In the genomic region with DNA sequence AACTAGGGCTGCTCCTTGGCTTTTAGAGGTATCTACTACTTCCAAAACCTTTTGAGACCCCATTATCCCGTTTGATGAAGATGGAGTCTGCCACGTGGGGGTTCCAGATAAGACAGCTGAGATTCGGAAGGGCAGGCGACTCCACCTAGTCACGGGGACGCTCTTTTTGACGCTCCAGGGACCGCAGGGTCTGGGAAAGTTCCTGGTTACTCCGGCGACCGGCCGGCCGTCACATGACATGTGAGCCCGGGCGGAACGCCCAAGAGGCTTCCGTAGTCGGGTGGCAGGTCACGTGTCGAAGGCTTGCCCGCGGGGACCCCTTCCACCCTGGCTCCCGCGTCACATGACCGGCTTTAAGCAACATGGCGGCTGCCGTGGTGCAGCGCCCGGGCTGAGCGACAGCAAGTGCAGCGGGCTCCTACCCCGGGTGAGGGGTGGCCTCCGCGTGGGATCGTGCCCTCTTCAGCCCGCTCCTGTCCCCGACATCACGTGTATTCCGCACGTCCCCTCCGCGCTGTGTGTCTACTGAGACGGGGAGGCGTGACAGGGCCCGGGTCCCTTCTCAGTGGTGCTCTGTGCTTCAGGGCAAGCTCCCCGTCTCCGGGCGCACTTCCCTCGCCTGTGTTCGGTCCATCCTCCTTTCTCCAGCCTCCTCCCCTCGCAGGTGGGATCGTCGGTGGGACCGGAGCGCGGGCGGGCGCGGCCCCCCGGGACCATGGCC, we compare ENCODE assay signal across 8 cellular contexts. TPM values are rescaled to one million over a fixed set of nuclear protein-coding genes. Genes with fewer than 3 reads are reported as not detected.
A peak's percentile ranks its signal among the peaks of the same experiment; 100 is the strongest.
DNase-seq lines count a peak whose midpoint lies in the region; ATAC-seq and TF ChIP-seq lines count a peak whose summit lies in the region.

A gene with protein sequence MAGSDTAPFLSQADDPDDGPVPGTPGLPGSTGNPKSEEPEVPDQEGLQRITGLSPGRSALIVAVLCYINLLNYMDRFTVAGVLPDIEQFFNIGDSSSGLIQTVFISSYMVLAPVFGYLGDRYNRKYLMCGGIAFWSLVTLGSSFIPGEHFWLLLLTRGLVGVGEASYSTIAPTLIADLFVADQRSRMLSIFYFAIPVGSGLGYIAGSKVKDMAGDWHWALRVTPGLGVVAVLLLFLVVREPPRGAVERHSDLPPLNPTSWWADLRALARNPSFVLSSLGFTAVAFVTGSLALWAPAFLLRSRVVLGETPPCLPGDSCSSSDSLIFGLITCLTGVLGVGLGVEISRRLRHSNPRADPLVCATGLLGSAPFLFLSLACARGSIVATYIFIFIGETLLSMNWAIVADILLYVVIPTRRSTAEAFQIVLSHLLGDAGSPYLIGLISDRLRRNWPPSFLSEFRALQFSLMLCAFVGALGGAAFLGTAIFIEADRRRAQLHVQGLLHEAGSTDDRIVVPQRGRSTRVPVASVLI (plus strand): TSS at position 342 of the 721 bp plus-strand sequence. CDS start 374 bp downstream, at position 716.

- no peaks in the 10 kb centered on the region for H3K9me3 Mint-ChIP-seq in activated CD4-positive, alpha-beta T cell treated with anti-CD3 and anti-CD28 coated beads for 36 hours (ENCODE audit: low read depth)

- H3K27ac ChIP-seq in cingulate gyrus (ENCODE audit: low read depth, low read length): peak within 1 kb of the TSS; percentile 95

- peak; percentile 83 for TF ChIP-seq POLR2A in GM19193 (IDR thresholded peaks at IDR 0.05; ENCODE audit: extremely low read depth, insufficient read depth, insufficient read length)

- H3K4me3 ChIP-seq in AG10803 (ENCODE audit: low read length): peak within 1 kb of the TSS; percentile 99

- peak; percentile 86 for ATAC-seq in HG03439 (IDR thresholded peaks at IDR 0.05; ENCODE audit: unreplicated experiment)
- peak; percentile 94 for ATAC-seq in activated CD4-positive, alpha-beta T cell treated with anti-CD3 and anti-CD28 coated beads for 36 hours

- intact Hi-C loops in activated CD4-positive, alpha-beta T cell treated with anti-CD3 and anti-CD28 coated beads for 36 hours (cut with DNase I, micrococcal nuclease): loop anchor here (1.0 to 5.0 kb wide), 6 partner anchors 16 to 482 kb away; a partner anchor contains a TSS

- no peaks in the 10 kb centered on the region for H3K27me3 Mint-ChIP-seq in activated CD4-positive, alpha-beta T cell treated with anti-CD3 and anti-CD28 coated beads for 36 hours

- H3K36me3 Mint-ChIP-seq in activated CD4-positive, alpha-beta T cell treated with anti-CD3 and anti-CD28 coated beads for 36 hours (ENCODE audit: low read depth): peaks cover 4% of the 10 kb centered on the region

- DNase-seq in AG10803 (ENCODE audit: low read depth) (peak; percentile 96), NCI-H524 (lab: John Stamatoyannopoulos, UW) (peak; percentile 97 to 99), kidney glomerular epithelial cell (lab: John Stamatoyannopoulos, UW) (peak; percentile 80)
- peak; percentile 98 for DNase-seq in activated CD4-positive, alpha-beta T cell treated with anti-CD3 and anti-CD28 coated beads for 36 hours
- peak; percentile 78 to 79 for DNase-seq in stimulated activated CD4-positive, alpha-beta T cell treated with anti-CD3 and anti-CD28 coated beads, Interleukin-1b, Interleukin-23, amount 100 ng/mL, for 1 hour (ENCODE audit: low read depth in 2 of 2)

- CTCF ChIA-PET in activated CD4-positive, alpha-beta T cell treated with anti-CD3 and anti-CD28 coated beads for 36 hours (lab: Charles Lee): interaction anchor here (0.7 to 1.6 kb wide), 8 partner anchors 19 to 100 kb away, joined by 3 to 7 read pairs (median 4); no protein-coding TSS in a partner anchor

- POLR2A ChIA-PET in activated CD4-positive, alpha-beta T cell treated with anti-CD3 and anti-CD28 coated beads for 36 hours (lab: Charles Lee): interaction anchor here (1.7 kb wide), 1 partner anchor 54 kb away, joined by 6 read pairs; no protein-coding TSS in a partner anchor

- H3K4me1 Mint-ChIP-seq in activated CD4-positive, alpha-beta T cell treated with anti-CD3 and anti-CD28 coated beads for 36 hours: peaks cover 30% of the 10 kb centered on the region

- H3K27ac Mint-ChIP-seq in activated CD4-positive, alpha-beta T cell treated with anti-CD3 and anti-CD28 coated beads for 36 hours: peak within 1 kb of the TSS; percentile 93

- no peak for TF ChIP-seq CTCF in AG10803 (conservative IDR thresholded peaks at IDR 0.05; ENCODE audit: low read length)

- peak within 1 kb of the TSS; percentile 98 for H3K4me3 Mint-ChIP-seq in activated CD4-positive, alpha-beta T cell treated with anti-CD3 and anti-CD28 coated beads for 36 hours

RNA-seq across cellular contexts. Expression of the gene that starts here (rescaled TPM):
- total RNA-seq in activated CD4-positive, alpha-beta T cell treated with anti-CD3 and anti-CD28 coated beads for 36 hours: 10 to 100 TPM; 12.7 to 14.2 TPM

Comparison
In these comparisons a context has a peak if more than half of its experiments do, and no peak if none do; other contexts are left out.
1. Peak in every context shown above with its lines: DNase-seq, ATAC-seq, H3K4me3 ChIP-seq and H3K27ac ChIP-seq.